Comparison of ENCODE assay signal across 2 cellular contexts in the genomic region with DNA sequence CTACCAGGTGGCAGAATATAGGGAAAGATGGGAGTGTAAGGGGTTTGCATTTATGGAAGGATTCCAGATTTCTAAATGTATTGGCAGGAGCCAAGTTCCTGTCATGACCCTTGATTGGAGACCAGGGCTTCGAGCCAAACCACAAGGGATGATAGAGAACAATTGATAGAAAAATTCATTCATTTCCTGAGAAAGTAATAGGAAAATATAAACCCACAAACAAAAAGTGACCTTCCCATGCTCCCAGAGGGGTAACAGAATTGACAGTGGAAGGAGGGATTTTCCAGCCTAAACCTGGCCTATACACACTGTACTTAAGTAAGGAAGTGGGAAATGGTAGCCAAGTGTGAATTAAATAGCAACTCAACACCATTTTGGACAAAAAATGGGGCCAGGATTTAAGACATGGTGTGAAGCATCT.
TF ChIP-seq lines count a peak whose summit lies in the region.

No MANE protein-coding gene starts in this region.

TF ChIP-seq in liver, 16 proteins besides CTCF, POLR2A, EP300 and RAD21:
- TF ChIP-seq, protein P1, sequence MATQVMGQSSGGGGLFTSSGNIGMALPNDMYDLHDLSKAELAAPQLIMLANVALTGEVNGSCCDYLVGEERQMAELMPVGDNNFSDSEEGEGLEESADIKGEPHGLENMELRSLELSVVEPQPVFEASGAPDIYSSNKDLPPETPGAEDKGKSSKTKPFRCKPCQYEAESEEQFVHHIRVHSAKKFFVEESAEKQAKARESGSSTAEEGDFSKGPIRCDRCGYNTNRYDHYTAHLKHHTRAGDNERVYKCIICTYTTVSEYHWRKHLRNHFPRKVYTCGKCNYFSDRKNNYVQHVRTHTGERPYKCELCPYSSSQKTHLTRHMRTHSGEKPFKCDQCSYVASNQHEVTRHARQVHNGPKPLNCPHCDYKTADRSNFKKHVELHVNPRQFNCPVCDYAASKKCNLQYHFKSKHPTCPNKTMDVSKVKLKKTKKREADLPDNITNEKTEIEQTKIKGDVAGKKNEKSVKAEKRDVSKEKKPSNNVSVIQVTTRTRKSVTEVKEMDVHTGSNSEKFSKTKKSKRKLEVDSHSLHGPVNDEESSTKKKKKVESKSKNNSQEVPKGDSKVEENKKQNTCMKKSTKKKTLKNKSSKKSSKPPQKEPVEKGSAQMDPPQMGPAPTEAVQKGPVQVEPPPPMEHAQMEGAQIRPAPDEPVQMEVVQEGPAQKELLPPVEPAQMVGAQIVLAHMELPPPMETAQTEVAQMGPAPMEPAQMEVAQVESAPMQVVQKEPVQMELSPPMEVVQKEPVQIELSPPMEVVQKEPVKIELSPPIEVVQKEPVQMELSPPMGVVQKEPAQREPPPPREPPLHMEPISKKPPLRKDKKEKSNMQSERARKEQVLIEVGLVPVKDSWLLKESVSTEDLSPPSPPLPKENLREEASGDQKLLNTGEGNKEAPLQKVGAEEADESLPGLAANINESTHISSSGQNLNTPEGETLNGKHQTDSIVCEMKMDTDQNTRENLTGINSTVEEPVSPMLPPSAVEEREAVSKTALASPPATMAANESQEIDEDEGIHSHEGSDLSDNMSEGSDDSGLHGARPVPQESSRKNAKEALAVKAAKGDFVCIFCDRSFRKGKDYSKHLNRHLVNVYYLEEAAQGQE (IDR thresholded peaks at IDR 0.05): no peak
- TF ChIP-seq GABPA (IDR thresholded peaks at IDR 0.05 in 1 of 2, conservative IDR thresholded peaks at IDR 0.05 in 1 of 2): no peak
- TF ChIP-seq, protein P2, sequence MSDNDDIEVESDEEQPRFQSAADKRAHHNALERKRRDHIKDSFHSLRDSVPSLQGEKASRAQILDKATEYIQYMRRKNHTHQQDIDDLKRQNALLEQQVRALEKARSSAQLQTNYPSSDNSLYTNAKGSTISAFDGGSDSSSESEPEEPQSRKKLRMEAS (IDR thresholded peaks at IDR 0.05): no peak
- TF ChIP-seq HNF4A (conservative IDR thresholded peaks at IDR 0.05): no peak
- TF ChIP-seq NR2F2 (IDR thresholded peaks at IDR 0.05): peak; percentile 11
- no peak for TF ChIP-seq FOXA2 (IDR thresholded peaks at IDR 0.05)
- TF ChIP-seq YY1 (IDR thresholded peaks at IDR 0.05): peak; percentile 10
- TF ChIP-seq, protein P3, sequence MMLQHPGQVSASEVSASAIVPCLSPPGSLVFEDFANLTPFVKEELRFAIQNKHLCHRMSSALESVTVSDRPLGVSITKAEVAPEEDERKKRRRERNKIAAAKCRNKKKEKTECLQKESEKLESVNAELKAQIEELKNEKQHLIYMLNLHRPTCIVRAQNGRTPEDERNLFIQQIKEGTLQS (IDR thresholded peaks at IDR 0.05): no peak
- TF ChIP-seq HNF4G (IDR thresholded peaks at IDR 0.05): no peak
- TF ChIP-seq SP1 (IDR thresholded peaks at IDR 0.05): no peak
- TF ChIP-seq JUND (IDR thresholded peaks at IDR 0.05): no peak
- TF ChIP-seq TAF1 (conservative IDR thresholded peaks at IDR 0.05): no peak
- TF ChIP-seq EGR1 (IDR thresholded peaks at IDR 0.05; ENCODE audit: low read depth in 2 of 2): no peak
- no peak for TF ChIP-seq FOXA1 (IDR thresholded peaks at IDR 0.05)
- TF ChIP-seq RXRA (IDR thresholded peaks at IDR 0.05): peak in 1 of 2 donors; percentile 13
- TF ChIP-seq, protein P4, sequence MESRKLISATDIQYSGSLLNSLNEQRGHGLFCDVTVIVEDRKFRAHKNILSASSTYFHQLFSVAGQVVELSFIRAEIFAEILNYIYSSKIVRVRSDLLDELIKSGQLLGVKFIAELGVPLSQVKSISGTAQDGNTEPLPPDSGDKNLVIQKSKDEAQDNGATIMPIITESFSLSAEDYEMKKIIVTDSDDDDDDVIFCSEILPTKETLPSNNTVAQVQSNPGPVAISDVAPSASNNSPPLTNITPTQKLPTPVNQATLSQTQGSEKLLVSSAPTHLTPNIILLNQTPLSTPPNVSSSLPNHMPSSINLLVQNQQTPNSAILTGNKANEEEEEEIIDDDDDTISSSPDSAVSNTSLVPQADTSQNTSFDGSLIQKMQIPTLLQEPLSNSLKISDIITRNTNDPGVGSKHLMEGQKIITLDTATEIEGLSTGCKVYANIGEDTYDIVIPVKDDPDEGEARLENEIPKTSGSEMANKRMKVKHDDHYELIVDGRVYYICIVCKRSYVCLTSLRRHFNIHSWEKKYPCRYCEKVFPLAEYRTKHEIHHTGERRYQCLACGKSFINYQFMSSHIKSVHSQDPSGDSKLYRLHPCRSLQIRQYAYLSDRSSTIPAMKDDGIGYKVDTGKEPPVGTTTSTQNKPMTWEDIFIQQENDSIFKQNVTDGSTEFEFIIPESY (IDR thresholded peaks at IDR 0.05): no peak

TF ChIP-seq in HepG2, 621 proteins besides CTCF, POLR2A, EP300 and RAD21:
- no peak for TF ChIP-seq BHLHE40 (IDR thresholded peaks at IDR 0.05; ENCODE audit: low read length)
- no peak for TF ChIP-seq KLF13 (CRISPR knock-in tag; IDR thresholded peaks at IDR 0.05)
